Comparison of ENCODE assay signal across 28 cellular contexts in the genomic region with DNA sequence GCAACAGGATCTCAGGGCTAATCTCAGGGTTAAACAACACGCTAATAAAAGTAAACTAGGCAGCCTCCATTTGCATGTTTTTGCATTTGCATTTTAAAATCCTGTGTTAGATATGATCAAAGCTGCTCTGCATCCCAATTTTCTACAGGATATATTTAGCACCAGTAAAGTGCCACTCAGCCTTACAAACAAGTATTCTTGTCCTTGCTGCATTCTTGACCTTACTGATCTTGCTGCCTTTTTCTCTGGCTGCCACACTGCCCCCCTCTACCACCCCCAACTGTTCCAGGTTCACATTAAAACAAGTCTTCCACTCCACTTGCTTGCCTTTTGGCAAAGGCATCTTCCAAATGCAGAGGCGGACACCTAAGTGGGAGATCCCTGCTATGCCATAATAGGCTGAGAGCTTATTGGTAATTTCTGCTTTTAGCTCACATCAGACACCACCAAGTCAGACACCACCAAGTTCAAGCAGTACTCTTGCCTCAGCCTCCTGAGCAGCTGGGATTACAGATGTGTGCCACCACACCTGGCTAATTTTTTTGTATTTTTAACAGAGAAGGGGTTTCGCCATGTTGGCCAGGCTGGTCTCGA. TPM values are rescaled to one million over a fixed set of nuclear protein-coding genes. Genes with fewer than 3 reads are reported as not detected.
DNase-seq lines count a peak whose midpoint lies in the region; ATAC-seq, FAIRE-seq and TF ChIP-seq lines count a peak whose summit lies in the region.
"Had no signal": no experiment of that assay in that cellular context is flagged by ENCODE, and none has a peak within 500 bp of the region (broad histone marks: within the 10 kb centered on the region; RNA-seq: fewer than 3 reads in every experiment).

No MANE protein-coding gene starts in this region.

- FAIRE-seq in bronchial epithelial cell (lab: Jason Lieb, UNC): peak; percentile 92
- FAIRE-seq: A204.1, astrocyte, frontal cortex, GM12891 had no signal

- peak overlapping the region; percentile 41 for H3K4me2 ChIP-seq in GM23338
- H3K4me2 ChIP-seq: KMS-11 had no signal

- H3K4me3 Mint-ChIP-seq in activated CD4-positive, alpha-beta T cell treated with anti-CD3 and anti-CD28 coated beads, Interleukin-2, amount 10 ng/mL, durations not matched to agents 7 days and 5 days: no peak overlapping the region
- 0 out of 3 replicates have a peak overlapping the region, but pooled peaks have one; percentile 1 for H3K4me3 Mint-ChIP-seq in GM23338
- H3K4me3 Mint-ChIP-seq in immature natural killer cell: peak overlapping the region in 1 of 5 donors; percentile 7
- H3K4me3 Mint-ChIP-seq: activated naive CD4-positive, alpha-beta T cell treated with anti-CD3 and anti-CD28 coated beads for 36 hours; naive B cell had no signal

- CTCF ChIA-PET in activated CD4-positive, alpha-beta T cell treated with anti-CD3 and anti-CD28 coated beads, Interleukin-2, amount 10 ng/mL, durations not matched to agents 7 days and 5 days (lab: Charles Lee): interaction anchor here (1.2 to 1.4 kb wide), 3 partner anchors 9 to 136 kb away, joined by 4 to 5 read pairs (median 4); no protein-coding TSS in a partner anchor

- H3K36me3 Mint-ChIP-seq in activated CD4-positive, alpha-beta T cell treated with anti-CD3 and anti-CD28 coated beads, Interleukin-2, amount 10 ng/mL, durations not matched to agents 7 days and 5 days (ENCODE audit: low read depth): peaks cover 66% of the 10 kb centered on the region
- H3K36me3 Mint-ChIP-seq in GM23338 (ENCODE audit: low read depth) (no peaks in the 10 kb centered on the region), immature natural killer cell (peaks cover 0 to 6% (median 5%) of the 10 kb centered on the region in 3 donors)
- H3K36me3 Mint-ChIP-seq: naive B cell had no signal

- no peak overlapping the region for H3K27ac ChIP-seq in GM23338 (ENCODE audit: low read depth)
- H3K27ac ChIP-seq: KMS-11 had no signal

- ATAC-seq in GM23338 (peak; percentile 31), GM21367 (IDR thresholded peaks at IDR 0.05; ENCODE audit: unreplicated experiment) (no peak), GM18502 (IDR thresholded peaks at IDR 0.05; ENCODE audit: poor library complexity, unreplicated experiment) (no peak)
- ATAC-seq: esophagus mucosa had no signal

- H3K79me2 ChIP-seq in GM23338 (replicated peaks; ENCODE audit: insufficient read depth): no peaks in the 10 kb centered on the region

- peaks cover 25% of the 10 kb centered on the region for H3K4me1 ChIP-seq in GM23338 (ENCODE audit: insufficient read depth)

- H3K27me3 Mint-ChIP-seq in activated CD4-positive, alpha-beta T cell treated with anti-CD3 and anti-CD28 coated beads, Interleukin-2, amount 10 ng/mL, durations not matched to agents 7 days and 5 days: no peaks in the 10 kb centered on the region
- H3K27me3 Mint-ChIP-seq in GM23338 (ENCODE audit: insufficient read depth, low read depth, poor library complexity) (peaks cover 3% of the 10 kb centered on the region), immature natural killer cell (ENCODE audit: low read depth in 3 of 3) (peaks cover 0 to 2% (median 2%) of the 10 kb centered on the region in 3 donors)

- H3K4me3 ChIP-seq in GM23338: no peak overlapping the region
- H3K4me3 ChIP-seq in bronchial epithelial cell (ENCODE audit: low read depth, low read length): no peak overlapping the region
- H3K4me3 ChIP-seq in foreskin fibroblast (ENCODE audit: low read depth in 1 of 2, low read length in 2 of 2): no peak overlapping the region

- no peaks in the 10 kb centered on the region for H3K9me2 ChIP-seq in GM23338 (ENCODE audit: insufficient read depth)

- no peaks in the 10 kb centered on the region for H3K36me3 ChIP-seq in GM23338 (ENCODE audit: insufficient read depth)
- H3K36me3 ChIP-seq in bronchial epithelial cell (ENCODE audit: control insufficient read depth, insufficient read depth, low read length): no peaks in the 10 kb centered on the region

- no peaks in the 10 kb centered on the region for H3F3A ChIP-seq in GM23338 (replicated peaks; ENCODE audit: low read depth)

- POLR2A ChIA-PET in activated CD4-positive, alpha-beta T cell treated with anti-CD3 and anti-CD28 coated beads, Interleukin-2, amount 10 ng/mL, durations not matched to agents 7 days and 5 days (lab: Charles Lee): no interaction called here

- H3K27me3 ChIP-seq in GM23338 (ENCODE audit: insufficient read depth): no peaks in the 10 kb centered on the region
- peaks cover 6% of the 10 kb centered on the region for H3K27me3 ChIP-seq in bronchial epithelial cell (ENCODE audit: control insufficient read depth, insufficient read depth, low read length)

- peak overlapping the region; percentile 14 for H3K27ac Mint-ChIP-seq in activated CD4-positive, alpha-beta T cell treated with anti-CD3 and anti-CD28 coated beads, Interleukin-2, amount 10 ng/mL, durations not matched to agents 7 days and 5 days
- peak overlapping the region; percentile 47 for H3K27ac Mint-ChIP-seq in GM23338
- peak overlapping the region in 4 of 6 donors; percentile 12 to 74 (median 23) for H3K27ac Mint-ChIP-seq in immature natural killer cell
- H3K27ac Mint-ChIP-seq: activated naive CD4-positive, alpha-beta T cell treated with anti-CD3 and anti-CD28 coated beads for 36 hours; naive B cell had no signal

- H3K9me3 Mint-ChIP-seq in activated CD4-positive, alpha-beta T cell treated with anti-CD3 and anti-CD28 coated beads, Interleukin-2, amount 10 ng/mL, durations not matched to agents 7 days and 5 days: peaks cover 10% of the 10 kb centered on the region
- peaks cover 3% of the 10 kb centered on the region; the same call in 1 of the 3 replicates for H3K9me3 Mint-ChIP-seq in GM23338
- H3K9me3 Mint-ChIP-seq in immature natural killer cell: no peaks in the 10 kb centered on the region
- H3K9me3 Mint-ChIP-seq: naive B cell had no signal

- H3K4me1 Mint-ChIP-seq in activated CD4-positive, alpha-beta T cell treated with anti-CD3 and anti-CD28 coated beads, Interleukin-2, amount 10 ng/mL, durations not matched to agents 7 days and 5 days: peaks cover 81% of the 10 kb centered on the region
- H3K4me1 Mint-ChIP-seq in GM23338: peaks cover 42% of the 10 kb centered on the region
- peaks cover 84 to 99% of the 10 kb centered on the region in 2 donors for H3K4me1 Mint-ChIP-seq in immature natural killer cell

- no peaks in the 10 kb centered on the region for H4K20me1 ChIP-seq in GM23338 (replicated peaks; ENCODE audit: insufficient read depth)

- H2AFZ ChIP-seq in GM23338: no peak overlapping the region

- TF ChIP-seq CTCF in GM23338 (conservative IDR thresholded peaks at IDR 0.05; ENCODE audit: low read depth in 2 of 2) (no peak), bronchial epithelial cell (IDR thresholded peaks at IDR 0.05; ENCODE audit: insufficient read depth, low read length, severe bottlenecking) (no peak), foreskin fibroblast (IDR thresholded peaks at IDR 0.05; ENCODE audit: low read depth, low read length) (no peak)

- no peak for DNase-seq in activated CD4-positive, alpha-beta T cell treated with anti-CD3 and anti-CD28 coated beads, Interleukin-2, amount 10 ng/mL, durations not matched to agents 7 days and 5 days
- DNase-seq in activated CD4-positive, alpha-beta T cell treated with anti-CD3 and anti-CD28 coated beads for 1 hour: no peak
- DNase-seq in GM23338 (ENCODE audit: low spot score): no peak
- DNase-seq in bronchial epithelial cell (ENCODE audit: low read depth): no peak
- DNase-seq in immature natural killer cell: no peak
- no peak for DNase-seq in foreskin fibroblast
- DNase-seq: activated CD4-positive, alpha-beta T cell treated with anti-CD3 and anti-CD28 coated beads for 48 hours; activated naive CD4-positive, alpha-beta T cell treated with anti-CD3 and anti-CD28 coated beads for 36 hours; Caco-2; DND-41; effector CD8-positive, alpha-beta T cell; mesenchymal stem cell; MV-4-11; naive B cell; NCI-H187; NCI-H2227 treated with DMSO at 0.1 percent for 48 hours; SHP77; stimulated activated CD4-positive, alpha-beta T cell treated with anti-CD3 and anti-CD28 coated beads, Interleukin-12 subunit alpha, Interleukin-12 subunit beta, amount 100 ng/mL, for 4 hours; trophoblast cell had no signal

TF ChIP-seq in GM23338, 12 proteins besides CTCF, POLR2A, EP300 and RAD21 (continues in another document):
- TF ChIP-seq ZNF114 (CRISPR knock-in tag; IDR thresholded peaks at IDR 0.05): no peak
- no peak for TF ChIP-seq EZH2 (IDR thresholded peaks at IDR 0.05; ENCODE audit: low read depth, unreplicated experiment)
- TF ChIP-seq EZH2phosphoT487 (IDR thresholded peaks at IDR 0.05; ENCODE audit: unreplicated experiment): no peak
- TF ChIP-seq ZNF331 (CRISPR knock-in tag; IDR thresholded peaks at IDR 0.05; ENCODE audit: low read depth): no peak

RNA-seq across cellular contexts. Expression of a gene that starts 48.1 kb away (rescaled TPM):
- total RNA-seq in activated CD4-positive, alpha-beta T cell treated with anti-CD3 and anti-CD28 coated beads, Interleukin-2, amount 10 ng/mL, durations not matched to agents 7 days and 5 days: 10 to 100 TPM; 51.1 to 57.4 TPM
- total RNA-seq in GM23338 (2014; rRNA removed; shearing (Covaris generic)): 3.2 TPM in 2 replicates
- polyA plus RNA-seq in GM23338 (2016; fragmentation: Nextera tagmentation; extraction: Ambion mirVana) (0.49 and 0.74 TPM in 2 replicates), immature natural killer cell (10 to 100 TPM in 1 of 3 donors, 1 to 10 TPM in 2; 5.5 to 15.9 (median 7.3) TPM)
- not detected in 2 replicates for total RNA-seq in bronchial epithelial cell
- total RNA-seq: osteocyte had no signal

Comparison
In these comparisons a context has a peak if more than half of its experiments do, and no peak if none do; other contexts are left out.
1. RNA of a gene that starts 48.1 kb away (total RNA-seq): 51.1 to 57.4 TPM in activated CD4-positive, alpha-beta T cell treated with anti-CD3 and anti-CD28 coated beads, Interleukin-2, amount 10 ng/mL, durations not matched to agents 7 days and 5 days; 3.2 TPM in GM23338 and not detected in bronchial epithelial cell; every median in the first group is over 10 times any median in the second.
2. Peak in every context shown above with its lines, with median percentiles within 50 percentile points of each other: H3K27ac Mint-ChIP-seq.